ENCODE assay signal across 1 cellular context in genomic region chr12:96434107-96434506, GRCh38.
TF ChIP-seq lines count a peak whose summit lies in the region.

No MANE protein-coding gene starts in this region.

TF ChIP-seq in GM12878, 131 proteins besides CTCF, POLR2A, EP300 and RAD21 (continued from another document):
- peak; percentile 36; the same call in 1 of the 2 replicates for TF ChIP-seq EED (IDR thresholded peaks at IDR 0.05; ENCODE audit: low read depth)
- TF ChIP-seq RAD51 (IDR thresholded peaks at IDR 0.05), result peak; percentile 88
- TF ChIP-seq JUNB (IDR thresholded peaks at IDR 0.05), result peak; percentile 82
- peak; percentile 49; the same call in 1 of the 2 replicates for TF ChIP-seq CBFB (IDR thresholded peaks at IDR 0.05; ENCODE audit: low read depth)
- TF ChIP-seq BCL11A (IDR thresholded peaks at IDR 0.05; ENCODE audit: low read depth, low read length), result peak; percentile 20; the same call in 1 of the 2 replicates
- no peak for TF ChIP-seq RFX5 (IDR thresholded peaks at IDR 0.05; ENCODE audit: low read depth, low read length)
- TF ChIP-seq NR2F1 (conservative IDR thresholded peaks at IDR 0.05), result 0 out of 2 replicates have a peak, but pooled peaks have one; percentile 16
TF ChIP-seq in GM12878: peak in this region for 16.
